Comparison of ENCODE assay signal across 26 cellular contexts in the genomic region with DNA sequence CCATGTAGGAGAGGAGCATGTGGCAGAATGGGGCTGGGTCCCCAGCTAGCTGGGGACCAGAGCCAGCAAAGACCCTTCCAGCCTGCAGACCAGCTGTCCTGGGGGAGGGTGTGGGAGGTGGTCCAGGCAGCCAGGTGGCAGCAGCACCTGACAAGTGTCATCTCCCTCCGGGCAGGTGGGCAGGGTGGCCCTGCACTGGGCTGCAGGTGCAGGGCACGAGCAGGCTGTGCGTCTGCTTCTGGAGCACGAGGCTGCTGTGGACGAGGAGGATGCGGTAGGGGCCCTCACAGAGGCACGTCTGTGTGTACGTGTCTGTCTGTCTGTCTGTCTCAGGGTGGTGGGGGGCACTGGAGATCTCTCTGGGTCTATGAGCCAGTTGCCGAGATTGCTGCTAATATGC.
"Had no signal": no experiment of that assay in that cellular context is flagged by ENCODE, and none has a peak within 500 bp of the region (broad histone marks: within the 10 kb centered on the region; RNA-seq: fewer than 3 reads in every experiment).

No MANE protein-coding gene starts in this region.

- H3K9me3 ChIP-seq: adrenal gland, gastrocnemius medialis, left lung, suprapubic skin, tibial artery, upper lobe of right lung had no signal

- ATAC-seq: activated CD8-positive, alpha-beta memory T cell treated with anti-CD3 and anti-CD28 coated beads, Interleukin-2, amount 10 ng/mL, durations not matched to agents 7 days and 5 days; effector memory CD8-positive, alpha-beta T cell; gastrocnemius medialis; left lung; right cardiac atrium; upper lobe of right lung had no signal

- H3K27ac ChIP-seq: brain microvascular endothelial cell, gastrocnemius medialis, left lung, suprapubic skin, tibial artery, upper lobe of right lung had no signal

- H3K4me1 Mint-ChIP-seq: activated naive CD8-positive, alpha-beta T cell treated with anti-CD3 and anti-CD28 coated beads for 36 hours had no signal

- H3K36me3 ChIP-seq: adrenal gland, brain microvascular endothelial cell, gastrocnemius medialis, left lung, suprapubic skin, tibial artery, upper lobe of right lung had no signal

- H3K27me3 Mint-ChIP-seq: activated CD4-positive, alpha-beta memory T cell treated with anti-CD3 and anti-CD28 coated beads, Interleukin-2, amount 10 ng/mL, durations not matched to agents 7 days and 5 days; effector memory CD8-positive, alpha-beta T cell had no signal

- H3K4me3 Mint-ChIP-seq: activated CD4-positive, alpha-beta memory T cell treated with anti-CD3 and anti-CD28 coated beads, Interleukin-2, amount 10 ng/mL, durations not matched to agents 7 days and 5 days; activated CD4-positive, alpha-beta T cell treated with anti-CD3 and anti-CD28 coated beads, Interleukin-2, amount 10 ng/mL, durations not matched to agents 7 days and 5 days; activated CD8-positive, alpha-beta memory T cell treated with anti-CD3 and anti-CD28 coated beads, Interleukin-2, amount 10 ng/mL, durations not matched to agents 7 days and 5 days; activated naive CD8-positive, alpha-beta T cell treated with anti-CD3 and anti-CD28 coated beads for 36 hours; effector memory CD8-positive, alpha-beta T cell; T-helper 1 cell treated with Interleukin-12 subunit alpha and Interleukin-12 subunit beta and Interleukin-4 antibody, amounts not matched to agents 30 μg/mL and 1 μg/mL, for 36 hours had no signal

- H3K4me3 ChIP-seq: adrenal gland, gastrocnemius medialis, left lung, suprapubic skin, tibial artery, upper lobe of right lung had no signal

- H3K4me1 ChIP-seq: gastrocnemius medialis, upper lobe of right lung had no signal

- H3K36me3 Mint-ChIP-seq: activated CD8-positive, alpha-beta memory T cell treated with anti-CD3 and anti-CD28 coated beads, Interleukin-2, amount 10 ng/mL, durations not matched to agents 7 days and 5 days; activated naive CD8-positive, alpha-beta T cell treated with anti-CD3 and anti-CD28 coated beads for 36 hours had no signal

- H3K9me3 Mint-ChIP-seq: activated CD4-positive, alpha-beta memory T cell treated with anti-CD3 and anti-CD28 coated beads, Interleukin-2, amount 10 ng/mL, durations not matched to agents 7 days and 5 days; activated CD4-positive, alpha-beta T cell treated with anti-CD3 and anti-CD28 coated beads, Interleukin-2, amount 10 ng/mL, durations not matched to agents 7 days and 5 days; activated naive CD8-positive, alpha-beta T cell treated with anti-CD3 and anti-CD28 coated beads for 36 hours; effector memory CD8-positive, alpha-beta T cell; T-helper 1 cell treated with Interleukin-12 subunit alpha and Interleukin-12 subunit beta and Interleukin-4 antibody, amounts not matched to agents 30 μg/mL and 1 μg/mL, for 36 hours had no signal

- H3K27me3 ChIP-seq: adrenal gland, brain microvascular endothelial cell, gastrocnemius medialis, suprapubic skin, tibial artery, upper lobe of right lung had no signal

- H3K27ac Mint-ChIP-seq: activated CD4-positive, alpha-beta memory T cell treated with anti-CD3 and anti-CD28 coated beads, Interleukin-2, amount 10 ng/mL, durations not matched to agents 7 days and 5 days; activated CD4-positive, alpha-beta T cell treated with anti-CD3 and anti-CD28 coated beads, Interleukin-2, amount 10 ng/mL, durations not matched to agents 7 days and 5 days; activated CD8-positive, alpha-beta memory T cell treated with anti-CD3 and anti-CD28 coated beads, Interleukin-2, amount 10 ng/mL, durations not matched to agents 7 days and 5 days; activated naive CD8-positive, alpha-beta T cell treated with anti-CD3 and anti-CD28 coated beads for 36 hours; T-helper 1 cell treated with Interleukin-12 subunit alpha and Interleukin-12 subunit beta and Interleukin-4 antibody, amounts not matched to agents 30 μg/mL and 1 μg/mL, for 36 hours had no signal

- DNase-seq: activated CD4-positive, alpha-beta memory T cell treated with anti-CD3 and anti-CD28 coated beads, Interleukin-2, amount 10 ng/mL, durations not matched to agents 7 days and 5 days; activated CD4-positive, alpha-beta T cell treated with anti-CD3 and anti-CD28 coated beads for 1 hour; activated CD4-positive, alpha-beta T cell treated with anti-CD3 and anti-CD28 coated beads, Interleukin-2, amount 10 ng/mL, durations not matched to agents 7 days and 5 days; activated CD8-positive, alpha-beta memory T cell treated with anti-CD3 and anti-CD28 coated beads, Interleukin-2, amount 10 ng/mL, durations not matched to agents 7 days and 5 days; activated naive CD4-positive, alpha-beta T cell; activated naive CD8-positive, alpha-beta T cell treated with anti-CD3 and anti-CD28 coated beads for 36 hours; activated T-cell treated with anti-CD3 and anti-CD28 coated beads, Interleukin-2, amount 50 U/mL, for 48 hours; adrenal gland; brain microvascular endothelial cell; caudate nucleus; cortex of kidney; effector memory CD8-positive, alpha-beta T cell; erythroblast; gastrocnemius medialis; glutamatergic neuron; left lung; occipital lobe; right cardiac atrium; stimulated activated CD4-positive, alpha-beta T cell treated with anti-CD3 and anti-CD28 coated beads, Interleukin-15, amount 100 ng/mL, for 24 hours; stimulated activated CD4-positive, alpha-beta T cell treated with anti-CD3 and anti-CD28 coated beads, Interleukin-2, amount 100 ng/mL, for 24 hours; stimulated activated naive CD4-positive, alpha-beta T cell; T-helper 9 cell; tibial artery; upper lobe of right lung had no signal
